Comparison of ENCODE assay signal across 23 cellular contexts in the genomic region with DNA sequence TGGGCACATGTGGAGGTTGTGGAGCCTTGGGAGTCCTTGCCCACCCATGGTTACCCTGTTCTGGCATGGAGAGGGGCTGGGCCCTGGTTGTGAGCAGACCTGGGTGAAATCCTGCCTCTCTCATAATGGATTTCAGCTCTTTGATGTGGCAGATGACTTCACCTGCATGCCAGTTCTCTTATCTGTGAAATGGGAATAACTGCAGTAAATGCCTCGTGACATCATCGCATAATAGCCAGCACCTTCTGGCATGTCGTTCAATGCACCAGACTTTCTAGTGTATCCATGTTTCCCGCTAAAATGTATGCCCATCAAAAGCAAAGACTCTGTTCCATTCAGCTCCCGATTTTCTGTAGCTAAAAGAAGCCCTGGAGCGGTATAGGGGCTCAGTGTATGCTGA.
"Had no signal": no experiment of that assay in that cellular context is flagged by ENCODE, and none has a peak within 500 bp of the region (broad histone marks: within the 10 kb centered on the region; RNA-seq: fewer than 3 reads in every experiment).

No MANE protein-coding gene starts in this region.

- H3K27me3 ChIP-seq: sigmoid colon, thyroid gland had no signal

- H3K4me1 ChIP-seq: heart right ventricle, sigmoid colon, thyroid gland had no signal

- H3K4me3 ChIP-seq: heart right ventricle, lung, sigmoid colon, thyroid gland had no signal

- FAIRE-seq: endometrium, kidney had no signal

- H3K9me3 ChIP-seq: sigmoid colon, thyroid gland had no signal

- DNase-seq: activated B cell treated with CpG ODN at 0.5 μM for 24 hours; activated CD4-positive, alpha-beta T cell treated with anti-CD3 and anti-CD28 coated beads for 4 hours; activated CD4-positive, alpha-beta T cell treated with anti-CD3 and anti-CD28 coated beads, Interleukin-2, amount 50 U/mL, for 48 hours; activated CD8-positive, alpha-beta memory T cell treated with anti-CD3 and anti-CD28 coated beads, Interleukin-2, amount 50 U/mL, for 48 hours; activated naive CD4-positive, alpha-beta T cell treated with Interleukin-2 at 50 U/mL for 16 hours; activated naive CD8-positive, alpha-beta T cell treated with anti-CD3 and anti-CD28 coated beads, Interleukin-2, amount 10 ng/mL, durations not matched to agents 7 days and 5 days; activated T-cell treated with anti-CD3 and anti-CD28 coated beads, Interleukin-2, amount 50 U/mL, for 4 hours; amniotic stem cell; cerebellar nuclear complex; cortex of kidney; effector CD4-positive, alpha-beta T cell; foreskin fibroblast; heart right ventricle; nephron progenitor cell; nucleus accumbens; posterior cingulate gyrus; sigmoid colon; stimulated activated CD4-positive, alpha-beta T cell treated with anti-CD3 and anti-CD28 coated beads, Interleukin-2, amount 100 ng/mL, for 48 hours; stimulated activated naive CD8-positive, alpha-beta T cell treated with anti-CD3 and anti-CD28 coated beads, Interleukin-15, Interleukin-2, amounts not matched to agents 100 U/mL and 50 U/mL, for 24 hours had no signal

- H3K36me3 ChIP-seq: heart right ventricle, sigmoid colon, thyroid gland had no signal

- ATAC-seq: activated T-cell treated with anti-CD3 and anti-CD28 coated beads, Interleukin-2, amount 50 U/mL, for 4 hours; heart right ventricle; stimulated activated naive CD8-positive, alpha-beta T cell treated with anti-CD3 and anti-CD28 coated beads, Interleukin-15, Interleukin-2, amounts not matched to agents 100 U/mL and 50 U/mL, for 24 hours had no signal

- H3K27ac ChIP-seq: heart right ventricle, sigmoid colon, thyroid gland had no signal
